In the genomic region with DNA sequence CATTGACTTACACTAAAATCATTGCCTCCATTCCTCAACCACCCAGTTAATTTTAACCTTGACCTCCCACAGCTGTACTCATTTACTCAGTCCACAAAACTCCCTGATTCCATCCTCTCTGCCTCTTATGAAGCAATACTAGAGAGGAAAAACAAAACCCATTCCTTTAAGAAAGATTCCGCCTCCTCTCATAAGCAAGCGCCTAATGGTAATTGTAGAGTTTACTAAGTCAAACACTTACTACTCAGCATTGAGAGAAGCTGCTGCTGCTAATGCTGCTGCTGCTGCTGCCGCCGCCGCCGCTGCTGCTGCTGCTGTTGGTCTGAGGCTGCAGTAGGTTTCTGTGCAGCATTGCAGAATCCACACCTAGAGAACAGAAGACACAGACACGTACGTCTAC, we compare ENCODE assay signal across 9 cellular contexts.
A peak's percentile ranks its signal among the peaks of the same experiment; 100 is the strongest.
DNase-seq lines count a peak whose midpoint lies in the region; FAIRE-seq and TF ChIP-seq lines count a peak whose summit lies in the region.
"Had no signal": no experiment of that assay in that cellular context is flagged by ENCODE, and none has a peak within 500 bp of the region (broad histone marks: within the 10 kb centered on the region; RNA-seq: fewer than 3 reads in every experiment).

No MANE protein-coding gene starts in this region.

- no peak for TF ChIP-seq POLR2A in H54 (IDR thresholded peaks at IDR 0.05; ENCODE audit: low read depth, low read length)

- peak; percentile 43 for DNase-seq in DMS153 (lab: John Stamatoyannopoulos, UW)
- no peak for DNase-seq in DMS153 treated with DMSO at 0.1 percent for 48 hours (lab: John Stamatoyannopoulos, UW; ENCODE audit: unreplicated experiment)
- peak; percentile 41 to 76 for DNase-seq in hippocampal formation (lab: John Stamatoyannopoulos, UW)
- peak; percentile 62 for DNase-seq in skeletal muscle cell (ENCODE audit: low read depth)
- no peak for DNase-seq in GDM1 (lab: John Stamatoyannopoulos, UW)
- DNase-seq in activated CD4-positive, CD25-positive, alpha-beta regulatory T cell treated with anti-CD3 and anti-CD28 coated beads, Interleukin-2, amount 50 U/mL, for 72 hours: no peak
- DNase-seq in H54 (ENCODE audit: insufficient read length, low spot score): no peak

- no peak for FAIRE-seq in H54 (lab: Jason Lieb, UNC)
- FAIRE-seq: A204.1 had no signal

- H3K4me3 ChIP-seq in WI38 (ENCODE audit: low read depth, low read length) (peak overlapping the region; percentile 84), skeletal muscle cell (ENCODE audit: low read depth, low read length) (peak overlapping the region; percentile 87)

- no peak for TF ChIP-seq CTCF in WI38 (IDR thresholded peaks at IDR 0.05; ENCODE audit: low read depth, low read length)

Comparison
In these comparisons a context has a peak if more than half of its experiments do, and no peak if none do; other contexts are left out.
1. DNase-seq: peak in DMS153 (single experiment), hippocampal formation (2 of 2) and skeletal muscle cell (single experiment); none in DMS153 treated with DMSO at 0.1 percent for 48 hours (single experiment), GDM1 (single experiment), activated CD4-positive, CD25-positive, alpha-beta regulatory T cell treated with anti-CD3 and anti-CD28 coated beads, Interleukin-2, amount 50 U/mL, for 72 hours (single experiment) and H54 (single experiment).